Comparison of ENCODE assay signal across 9 cellular contexts in genomic region chr10:85402541-85402940, GRCh38.
"Had no signal": no experiment of that assay in that cellular context is flagged by ENCODE, and none has a peak within 500 bp of the region (broad histone marks: within the 10 kb centered on the region; RNA-seq: fewer than 3 reads in every experiment).

No MANE protein-coding gene starts in this region.

- H3K27ac ChIP-seq: GM23248, HL-60 had no signal

- H3K9me3 ChIP-seq: HAP-1 had no signal

- ATAC-seq: HCT116, K562 had no signal

- DNase-seq: GM23248, GOT3, H7, HFFc6, IMR-90 had no signal

- H2AFZ ChIP-seq: GM23248 had no signal

- H3K4me1 ChIP-seq: HAP-1 had no signal

- FAIRE-seq: K562 had no signal

- H3K4me3 ChIP-seq: GM23248, HAP-1, K562 had no signal

- H3K9ac ChIP-seq: GM23248 had no signal

- H3K4me3 Mint-ChIP-seq: HFFc6 had no signal

- H3K36me3 ChIP-seq: HAP-1 had no signal

- H3K27ac Mint-ChIP-seq: HFFc6 had no signal
